30 cellular contexts compared by ENCODE assay signal in genomic region chr1:65224681-65225091, GRCh38.
"Had no signal": no experiment of that assay in that cellular context is flagged by ENCODE, and none has a peak within 500 bp of the region (broad histone marks: within the 10 kb centered on the region; RNA-seq: fewer than 3 reads in every experiment).

No MANE protein-coding gene starts in this region.

- H3K4me1 ChIP-seq: esophagus squamous epithelium, gastroesophageal sphincter, heart right ventricle had no signal

- H3K27me3 Mint-ChIP-seq: activated CD4-positive, alpha-beta memory T cell treated with anti-CD3 and anti-CD28 coated beads, Interleukin-2, amount 10 ng/mL, durations not matched to agents 7 days and 5 days; dendritic cell treated with granulocyte-macrophage colony-stimulating factor and Interleukin-4, amounts not matched to agents 40 ng/mL and 50 ng/mL, for 4 days had no signal

- H3K9me3 ChIP-seq: esophagus squamous epithelium, gastroesophageal sphincter, heart right ventricle had no signal

- H3K4me1 Mint-ChIP-seq: activated B cell treated with CpG ODN at 0.5 μM for 24 hours; central memory CD8-positive, alpha-beta T cell had no signal

- H3K36me3 Mint-ChIP-seq: activated naive CD8-positive, alpha-beta T cell had no signal

- H3K27ac ChIP-seq: brain microvascular endothelial cell, coronary artery, dorsolateral prefrontal cortex, esophagus squamous epithelium, gastroesophageal sphincter, heart right ventricle, hepatocyte, WERI-Rb-1 had no signal

- H3K4me3 Mint-ChIP-seq: activated B cell treated with CpG ODN at 0.5 μM for 24 hours; activated CD4-positive, alpha-beta memory T cell treated with anti-CD3 and anti-CD28 coated beads, Interleukin-2, amount 10 ng/mL, durations not matched to agents 7 days and 5 days; activated naive CD8-positive, alpha-beta T cell; activated T-cell treated with anti-CD3 and anti-CD28 coated beads, Interleukin-2, amount 50 U/mL, for 4 hours; activated T-helper 17 cell treated with anti-CD3 and anti-CD28 coated beads, Interleukin-2, amount 50 U/mL, for 72 hours; central memory CD8-positive, alpha-beta T cell; dendritic cell treated with granulocyte-macrophage colony-stimulating factor and Interleukin-4, amounts not matched to agents 40 ng/mL and 50 ng/mL, for 4 days; endodermal cell; T-helper 17 cell; T-helper 2 cell treated with Interferon-gamma antibody and Interleukin-4, amounts not matched to agents 5 μg/mL and 100 μg/mL, for 36 hours had no signal

- H3K36me3 ChIP-seq: brain microvascular endothelial cell, WERI-Rb-1 had no signal

- H3K27ac Mint-ChIP-seq: activated B cell treated with CpG ODN at 0.5 μM for 24 hours; activated CD4-positive, alpha-beta memory T cell treated with anti-CD3 and anti-CD28 coated beads, Interleukin-2, amount 10 ng/mL, durations not matched to agents 7 days and 5 days; activated naive CD8-positive, alpha-beta T cell; activated T-helper 17 cell treated with anti-CD3 and anti-CD28 coated beads, Interleukin-2, amount 50 U/mL, for 72 hours; dendritic cell treated with granulocyte-macrophage colony-stimulating factor and Interleukin-4, amounts not matched to agents 40 ng/mL and 50 ng/mL, for 4 days; T-helper 17 cell; T-helper 2 cell treated with Interferon-gamma antibody and Interleukin-4, amounts not matched to agents 5 μg/mL and 100 μg/mL, for 36 hours had no signal

- H3K27me3 ChIP-seq: brain microvascular endothelial cell, dorsolateral prefrontal cortex, esophagus squamous epithelium, gastroesophageal sphincter, heart right ventricle, hepatocyte had no signal

- H3K4me3 ChIP-seq: coronary artery, dorsolateral prefrontal cortex, esophagus squamous epithelium, gastroesophageal sphincter, heart right ventricle, hepatocyte had no signal

- DNase-seq: activated B cell treated with CpG ODN at 0.5 μM for 24 hours; activated CD4-positive, alpha-beta memory T cell treated with anti-CD3 and anti-CD28 coated beads, Interleukin-2, amount 10 ng/mL, durations not matched to agents 7 days and 5 days; activated CD4-positive, alpha-beta T cell treated with anti-CD3 and anti-CD28 coated beads for 48 hours; activated CD4-positive, alpha-beta T cell treated with anti-CD3 and anti-CD28 coated beads, Interleukin-2, amount 50 U/mL, for 4 hours; activated effector memory CD4-positive, alpha-beta T cell treated with Interleukin-2 at 50 U/mL for 16 hours; activated gamma-delta T cell treated with Interleukin-2 at 50 U/mL for 16 hours; activated naive CD4-positive, alpha-beta T cell treated with anti-CD3 and anti-CD28 coated beads, Interleukin-2, amount 50 U/mL, for 16 hours; activated naive CD4-positive, alpha-beta T cell treated with Interleukin-2 at 50 U/mL for 16 hours; activated T-cell treated with anti-CD3 and anti-CD28 coated beads, Interleukin-2, amount 50 U/mL, for 4 hours; amniotic stem cell; anterior cingulate cortex; brain microvascular endothelial cell; dorsolateral prefrontal cortex; effector memory CD4-positive, alpha-beta T cell; endodermal cell; esophagus squamous epithelium; foreskin melanocyte; heart right ventricle; T-helper 1 cell; T-helper 17 cell; T1000; WERI-Rb-1 had no signal

- H3K9me3 Mint-ChIP-seq: activated B cell treated with CpG ODN at 0.5 μM for 24 hours; activated CD4-positive, alpha-beta memory T cell treated with anti-CD3 and anti-CD28 coated beads, Interleukin-2, amount 10 ng/mL, durations not matched to agents 7 days and 5 days; activated T-cell treated with anti-CD3 and anti-CD28 coated beads, Interleukin-2, amount 50 U/mL, for 4 hours; activated T-helper 17 cell treated with anti-CD3 and anti-CD28 coated beads, Interleukin-2, amount 50 U/mL, for 72 hours; central memory CD8-positive, alpha-beta T cell; dendritic cell treated with granulocyte-macrophage colony-stimulating factor and Interleukin-4, amounts not matched to agents 40 ng/mL and 50 ng/mL, for 4 days; endodermal cell; T-helper 2 cell treated with Interferon-gamma antibody and Interleukin-4, amounts not matched to agents 5 μg/mL and 100 μg/mL, for 36 hours had no signal
